ENCODE assay signal across 26 cellular contexts in the genomic region with DNA sequence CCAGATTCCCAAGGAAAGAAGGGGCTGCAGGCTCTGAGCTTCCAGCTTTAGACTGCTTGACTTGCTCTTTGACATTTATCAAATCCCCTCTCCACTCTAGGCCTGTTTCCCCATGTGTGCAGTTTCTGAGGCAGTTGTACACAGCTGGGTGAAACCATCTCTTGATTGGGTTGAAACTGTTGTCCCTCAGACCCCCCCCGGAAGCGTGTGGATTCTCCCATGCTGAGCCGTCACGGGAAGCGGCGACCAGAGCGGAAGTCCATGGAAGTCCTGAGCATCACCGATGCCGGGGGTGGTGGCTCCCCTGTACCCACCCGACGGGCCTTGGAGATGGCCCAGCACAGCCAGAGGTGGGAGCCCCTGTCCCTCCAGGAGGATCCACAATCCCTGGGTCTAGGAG. TPM values are rescaled to one million over a fixed set of nuclear protein-coding genes. Genes with fewer than 3 reads are reported as not detected.
"Had no signal": no experiment of that assay in that cellular context is flagged by ENCODE, and none has a peak within 500 bp of the region (broad histone marks: within the 10 kb centered on the region; RNA-seq: fewer than 3 reads in every experiment).

No MANE protein-coding gene starts in this region.

- DNase-seq: activated B cell treated with CpG ODN at 0.5 μM for 24 hours; activated CD4-positive, alpha-beta memory T cell treated with anti-CD3 and anti-CD28 coated beads for 36 hours; activated CD4-positive, alpha-beta T cell treated with anti-CD3 and anti-CD28 coated beads for 1 hour; activated CD8-positive, alpha-beta memory T cell treated with anti-CD3 and anti-CD28 coated beads for 24 hours; activated effector memory CD4-positive, alpha-beta T cell treated with anti-CD3 and anti-CD28 coated beads, Interleukin-2, amount 50 U/mL, for 16 hours; activated naive CD4-positive, alpha-beta T cell treated with Interleukin-2 at 50 U/mL for 16 hours; activated naive CD8-positive, alpha-beta T cell treated with anti-CD3 and anti-CD28 coated beads, Interleukin-2, amount 50 U/mL, for 24 hours; activated T-cell treated with anti-CD3 and anti-CD28 coated beads, Interleukin-2, amount 50 U/mL, for 4 hours; amniotic stem cell; body of pancreas; NCI-H1092 treated with DMSO at 0.1 percent for 48 hours; NCI-H1417 treated with DMSO at 0.1 percent for 48 hours; NCI-H1694; NCI-H2029 treated with DMSO at 0.1 percent for 48 hours; NCI-H345; NCI-H510A; NK-92 treated with Interleukin-12 subunit alpha and Interleukin-12 subunit beta, amount 100 ng/mL, for 24 hours; PC-3; SIG-M5; T-cell; T-helper 2 cell; T1000 had no signal

- H3K27me3 ChIP-seq: ascending aorta, body of pancreas had no signal

- ATAC-seq: activated naive CD8-positive, alpha-beta T cell treated with anti-CD3 and anti-CD28 coated beads, Interleukin-2, amount 50 U/mL, for 24 hours; activated T-cell treated with anti-CD3 and anti-CD28 coated beads, Interleukin-2, amount 50 U/mL, for 4 hours; body of pancreas; PC-3; T-cell had no signal

- H3K4me3 ChIP-seq: ascending aorta, body of pancreas had no signal

- H3K9me3 ChIP-seq: ascending aorta, body of pancreas had no signal

- H3K27ac ChIP-seq: ascending aorta, body of pancreas had no signal

RNA-seq across cellular contexts. Expression of a gene that starts 21.7 kb away (rescaled TPM):
- total RNA-seq: activated B cell treated with CpG ODN at 0.5 μM for 24 hours; activated CD4-positive, alpha-beta memory T cell treated with anti-CD3 and anti-CD28 coated beads for 36 hours; activated naive CD4-positive, alpha-beta T cell treated with anti-CD3 and anti-CD28 coated beads, Interleukin-2, amount 50 U/mL, for 72 hours; activated T-cell treated with anti-CD3 and anti-CD28 coated beads, Interleukin-2, amount 50 U/mL, for 4 hours; ascending aorta; bronchial epithelial cell; MCF 10A; PC-3 had no signal
